Comparison of ENCODE assay signal across 1 cellular context in the genomic region with DNA sequence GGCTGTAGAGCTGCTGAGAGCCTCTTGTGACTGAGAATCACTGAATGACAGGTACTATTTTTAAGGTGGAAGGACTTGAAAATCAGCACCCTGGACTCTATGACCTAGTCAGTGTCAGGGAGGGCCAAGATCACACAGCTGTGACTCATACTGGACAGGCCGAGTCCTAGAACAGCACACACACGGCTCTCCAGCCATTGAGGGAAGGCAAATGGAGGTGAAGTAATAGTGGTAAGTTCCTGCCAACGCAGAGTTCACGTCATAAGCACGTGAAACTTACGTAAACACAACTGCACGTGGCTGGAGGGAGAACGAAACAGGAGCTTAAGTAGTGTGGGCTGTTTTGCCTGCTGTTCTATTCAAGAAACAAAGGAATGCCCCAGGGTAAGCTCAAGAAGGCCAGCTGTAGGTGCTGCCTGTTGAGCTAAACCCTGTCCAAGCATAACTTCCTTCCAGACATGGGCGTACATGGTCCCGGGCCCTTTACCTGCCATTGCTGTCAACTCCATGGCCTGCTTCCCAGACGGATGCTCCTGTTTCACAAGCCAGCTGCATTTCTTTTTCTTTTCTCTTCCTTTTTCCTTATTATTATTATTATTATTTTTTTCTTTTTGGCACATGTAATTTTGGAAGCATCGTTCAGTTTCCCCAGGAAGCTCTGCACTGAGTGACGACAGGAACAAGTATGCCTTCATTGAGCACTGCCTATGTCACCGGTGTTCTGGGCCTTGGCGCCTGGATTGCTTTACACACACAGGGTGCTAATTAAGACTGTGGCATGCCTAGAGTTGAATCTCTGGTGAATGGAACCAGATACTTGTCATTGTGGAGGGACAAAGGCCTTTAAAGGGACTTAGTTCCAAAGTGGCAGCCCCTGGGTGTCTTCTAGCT.
TF ChIP-seq lines count a peak whose summit lies in the region.

No MANE protein-coding gene starts in this region.

TF ChIP-seq in K562, 482 proteins besides CTCF, POLR2A, EP300 and RAD21 (continued from another document and continues in another):
- TF ChIP-seq, protein P1, sequence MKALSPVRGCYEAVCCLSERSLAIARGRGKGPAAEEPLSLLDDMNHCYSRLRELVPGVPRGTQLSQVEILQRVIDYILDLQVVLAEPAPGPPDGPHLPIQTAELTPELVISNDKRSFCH (CRISPR knock-in tag; IDR thresholded peaks at IDR 0.05): no peak
- TF ChIP-seq, protein P1 (tag; IDR thresholded peaks at IDR 0.05): peak; percentile 81
- TF ChIP-seq ZNF583 (CRISPR knock-in tag; IDR thresholded peaks at IDR 0.05) (peak; percentile 67; the same call in 1 of the 2 replicates), ARNT (IDR thresholded peaks at IDR 0.05) (no peak), HDAC6 (IDR thresholded peaks at IDR 0.05; ENCODE audit: low read depth, low read length) (no peak), STAT5B (CRISPR knock-in tag; IDR thresholded peaks at IDR 0.05) (no peak), CBX8 (IDR thresholded peaks at IDR 0.05; ENCODE audit: borderline replicate concordance, extremely low read depth, low read depth, low read length, poor library complexity, severe bottlenecking) (no peak), POLR2H (tag; IDR thresholded peaks at IDR 0.05; ENCODE audit: low read depth) (0 out of 2 replicates have a peak, but pooled peaks have one; percentile 28), CC2D1A (IDR thresholded peaks at IDR 0.05) (no peak), ZNF75A (CRISPR knock-in tag; IDR thresholded peaks at IDR 0.05) (no peak), L3MBTL2 (IDR thresholded peaks at IDR 0.05) (peak; percentile 95), MCM7 (IDR thresholded peaks at IDR 0.05) (no peak), LCOR (CRISPR knock-in tag; IDR thresholded peaks at IDR 0.05) (no peak), GTF2A2 (tag; IDR thresholded peaks at IDR 0.05) (no peak), HDAC8 (tag; IDR thresholded peaks at IDR 0.05) (0 out of 2 replicates have a peak, but pooled peaks have one; percentile 52), ZFPM2 (CRISPR knock-in tag; IDR thresholded peaks at IDR 0.05) (peak; percentile 68; the same call in 1 of the 2 replicates), BRD9 (IDR thresholded peaks at IDR 0.05; ENCODE audit: low read depth, partially characterized antibody) (no peak), CEBPB (tag; IDR thresholded peaks at IDR 0.05) (peak; percentile 64), MEIS2 (IDR thresholded peaks at IDR 0.05; ENCODE audit: partially characterized antibody) (peak; percentile 60), CREM (IDR thresholded peaks at IDR 0.05; ENCODE audit: low read depth) (peak; percentile 96), ZKSCAN8 (CRISPR knock-in tag; IDR thresholded peaks at IDR 0.05) (no peak), NFE2L1 (tag; IDR thresholded peaks at IDR 0.05; ENCODE audit: borderline replicate concordance, low read depth) (no peak), EGR1 (conservative IDR thresholded peaks at IDR 0.05) (0 out of 2 replicates have a peak, but pooled peaks have one; percentile 11), MYC (IDR thresholded peaks at IDR 0.05; ENCODE audit: low read depth, low read length) (peak; percentile 82), MYC (CRISPR knock-in tag; IDR thresholded peaks at IDR 0.05; ENCODE audit: borderline replicate concordance, low read depth) (0 out of 2 replicates have a peak, but pooled peaks have one; percentile 42), NBN (IDR thresholded peaks at IDR 0.05; ENCODE audit: low read depth) (no peak), ZNF830 (CRISPR knock-in tag; IDR thresholded peaks at IDR 0.05) (no peak), LEF1 (IDR thresholded peaks at IDR 0.05) (peak; percentile 36; the same call in 1 of the 2 replicates), NFE2 (IDR thresholded peaks at IDR 0.05; ENCODE audit: low read depth) (no peak), TAF1 (IDR thresholded peaks at IDR 0.05; ENCODE audit: control insufficient read depth, extremely low read depth, insufficient read depth, low read length, severe bottlenecking) (peak; percentile 50), POLR3G (IDR thresholded peaks at IDR 0.05; ENCODE audit: extremely low read depth, insufficient read length, insufficient replicate concordance) (no peak), ZNF165 (CRISPR knock-in tag; IDR thresholded peaks at IDR 0.05; ENCODE audit: borderline replicate concordance) (no peak), EHMT2 (IDR thresholded peaks at IDR 0.05) (0 out of 2 replicates have a peak, but pooled peaks have one; percentile 56), ZC3H4 (CRISPR knock-in tag; IDR thresholded peaks at IDR 0.05; ENCODE audit: borderline replicate concordance) (no peak), GATA2 (CRISPR knock-in tag; IDR thresholded peaks at IDR 0.05) (no peak), EP400 (IDR thresholded peaks at IDR 0.05) (peak; percentile 66), CCAR2 (IDR thresholded peaks at IDR 0.05; ENCODE audit: low read depth, low read length) (no peak), MTA1 (IDR thresholded peaks at IDR 0.05; ENCODE audit: borderline replicate concordance) (peak; percentile 44; the same call in 1 of the 2 replicates), TOE1 (IDR thresholded peaks at IDR 0.05; ENCODE audit: borderline replicate concordance) (peak; percentile 64; the same call in 1 of the 2 replicates), TOE1 (CRISPR knock-in tag; IDR thresholded peaks at IDR 0.05; ENCODE audit: borderline replicate concordance, low read depth) (no peak)
- TF ChIP-seq, protein P2, sequence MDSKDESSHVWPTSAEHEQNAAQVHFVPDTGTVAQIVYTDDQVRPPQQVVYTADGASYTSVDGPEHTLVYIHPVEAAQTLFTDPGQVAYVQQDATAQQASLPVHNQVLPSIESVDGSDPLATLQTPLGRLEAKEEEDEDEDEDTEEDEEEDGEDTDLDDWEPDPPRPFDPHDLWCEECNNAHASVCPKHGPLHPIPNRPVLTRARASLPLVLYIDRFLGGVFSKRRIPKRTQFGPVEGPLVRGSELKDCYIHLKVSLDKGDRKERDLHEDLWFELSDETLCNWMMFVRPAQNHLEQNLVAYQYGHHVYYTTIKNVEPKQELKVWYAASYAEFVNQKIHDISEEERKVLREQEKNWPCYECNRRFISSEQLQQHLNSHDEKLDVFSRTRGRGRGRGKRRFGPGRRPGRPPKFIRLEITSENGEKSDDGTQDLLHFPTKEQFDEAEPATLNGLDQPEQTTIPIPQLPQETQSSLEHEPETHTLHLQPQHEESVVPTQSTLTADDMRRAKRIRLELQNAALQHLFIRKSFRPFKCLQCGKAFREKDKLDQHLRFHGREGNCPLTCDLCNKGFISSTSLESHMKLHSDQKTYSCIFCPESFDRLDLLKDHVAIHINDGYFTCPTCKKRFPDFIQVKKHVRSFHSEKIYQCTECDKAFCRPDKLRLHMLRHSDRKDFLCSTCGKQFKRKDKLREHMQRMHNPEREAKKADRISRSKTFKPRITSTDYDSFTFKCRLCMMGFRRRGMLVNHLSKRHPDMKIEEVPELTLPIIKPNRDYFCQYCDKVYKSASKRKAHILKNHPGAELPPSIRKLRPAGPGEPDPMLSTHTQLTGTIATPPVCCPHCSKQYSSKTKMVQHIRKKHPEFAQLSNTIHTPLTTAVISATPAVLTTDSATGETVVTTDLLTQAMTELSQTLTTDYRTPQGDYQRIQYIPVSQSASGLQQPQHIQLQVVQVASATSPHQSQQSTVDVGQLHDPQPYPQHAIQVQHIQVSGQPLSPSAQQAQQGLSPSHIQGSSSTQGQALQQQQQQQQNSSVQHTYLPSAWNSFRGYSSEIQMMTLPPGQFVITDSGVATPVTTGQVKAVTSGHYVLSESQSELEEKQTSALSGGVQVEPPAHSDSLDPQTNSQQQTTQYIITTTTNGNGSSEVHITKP (IDR thresholded peaks at IDR 0.05; ENCODE audit: partially characterized antibody): peak; percentile 65
- TF ChIP-seq, protein P3, sequence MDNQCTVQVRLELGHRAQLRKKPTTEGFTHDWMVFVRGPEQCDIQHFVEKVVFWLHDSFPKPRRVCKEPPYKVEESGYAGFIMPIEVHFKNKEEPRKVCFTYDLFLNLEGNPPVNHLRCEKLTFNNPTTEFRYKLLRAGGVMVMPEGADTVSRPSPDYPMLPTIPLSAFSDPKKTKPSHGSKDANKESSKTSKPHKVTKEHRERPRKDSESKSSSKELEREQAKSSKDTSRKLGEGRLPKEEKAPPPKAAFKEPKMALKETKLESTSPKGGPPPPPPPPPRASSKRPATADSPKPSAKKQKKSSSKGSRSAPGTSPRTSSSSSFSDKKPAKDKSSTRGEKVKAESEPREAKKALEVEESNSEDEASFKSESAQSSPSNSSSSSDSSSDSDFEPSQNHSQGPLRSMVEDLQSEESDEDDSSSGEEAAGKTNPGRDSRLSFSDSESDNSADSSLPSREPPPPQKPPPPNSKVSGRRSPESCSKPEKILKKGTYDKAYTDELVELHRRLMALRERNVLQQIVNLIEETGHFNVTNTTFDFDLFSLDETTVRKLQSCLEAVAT (IDR thresholded peaks at IDR 0.05): no peak
- TF ChIP-seq, protein P4, sequence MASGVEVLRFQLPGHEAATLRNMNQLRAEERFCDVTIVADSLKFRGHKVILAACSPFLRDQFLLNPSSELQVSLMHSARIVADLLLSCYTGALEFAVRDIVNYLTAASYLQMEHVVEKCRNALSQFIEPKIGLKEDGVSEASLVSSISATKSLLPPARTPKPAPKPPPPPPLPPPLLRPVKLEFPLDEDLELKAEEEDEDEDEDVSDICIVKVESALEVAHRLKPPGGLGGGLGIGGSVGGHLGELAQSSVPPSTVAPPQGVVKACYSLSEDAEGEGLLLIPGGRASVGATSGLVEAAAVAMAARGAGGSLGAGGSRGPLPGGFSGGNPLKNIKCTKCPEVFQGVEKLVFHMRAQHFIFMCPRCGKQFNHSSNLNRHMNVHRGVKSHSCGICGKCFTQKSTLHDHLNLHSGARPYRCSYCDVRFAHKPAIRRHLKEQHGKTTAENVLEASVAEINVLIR (CRISPR knock-in tag; IDR thresholded peaks at IDR 0.05): peak; percentile 83
- TF ChIP-seq, protein P5, sequence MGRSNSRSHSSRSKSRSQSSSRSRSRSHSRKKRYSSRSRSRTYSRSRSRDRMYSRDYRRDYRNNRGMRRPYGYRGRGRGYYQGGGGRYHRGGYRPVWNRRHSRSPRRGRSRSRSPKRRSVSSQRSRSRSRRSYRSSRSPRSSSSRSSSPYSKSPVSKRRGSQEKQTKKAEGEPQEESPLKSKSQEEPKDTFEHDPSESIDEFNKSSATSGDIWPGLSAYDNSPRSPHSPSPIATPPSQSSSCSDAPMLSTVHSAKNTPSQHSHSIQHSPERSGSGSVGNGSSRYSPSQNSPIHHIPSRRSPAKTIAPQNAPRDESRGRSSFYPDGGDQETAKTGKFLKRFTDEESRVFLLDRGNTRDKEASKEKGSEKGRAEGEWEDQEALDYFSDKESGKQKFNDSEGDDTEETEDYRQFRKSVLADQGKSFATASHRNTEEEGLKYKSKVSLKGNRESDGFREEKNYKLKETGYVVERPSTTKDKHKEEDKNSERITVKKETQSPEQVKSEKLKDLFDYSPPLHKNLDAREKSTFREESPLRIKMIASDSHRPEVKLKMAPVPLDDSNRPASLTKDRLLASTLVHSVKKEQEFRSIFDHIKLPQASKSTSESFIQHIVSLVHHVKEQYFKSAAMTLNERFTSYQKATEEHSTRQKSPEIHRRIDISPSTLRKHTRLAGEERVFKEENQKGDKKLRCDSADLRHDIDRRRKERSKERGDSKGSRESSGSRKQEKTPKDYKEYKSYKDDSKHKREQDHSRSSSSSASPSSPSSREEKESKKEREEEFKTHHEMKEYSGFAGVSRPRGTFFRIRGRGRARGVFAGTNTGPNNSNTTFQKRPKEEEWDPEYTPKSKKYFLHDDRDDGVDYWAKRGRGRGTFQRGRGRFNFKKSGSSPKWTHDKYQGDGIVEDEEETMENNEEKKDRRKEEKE (IDR thresholded peaks at IDR 0.05; ENCODE audit: borderline replicate concordance in 1 of 2, control insufficient read depth in 1 of 2, low read depth in 2 of 2, low read length in 1 of 2): no peak
- TF ChIP-seq, protein P6, sequence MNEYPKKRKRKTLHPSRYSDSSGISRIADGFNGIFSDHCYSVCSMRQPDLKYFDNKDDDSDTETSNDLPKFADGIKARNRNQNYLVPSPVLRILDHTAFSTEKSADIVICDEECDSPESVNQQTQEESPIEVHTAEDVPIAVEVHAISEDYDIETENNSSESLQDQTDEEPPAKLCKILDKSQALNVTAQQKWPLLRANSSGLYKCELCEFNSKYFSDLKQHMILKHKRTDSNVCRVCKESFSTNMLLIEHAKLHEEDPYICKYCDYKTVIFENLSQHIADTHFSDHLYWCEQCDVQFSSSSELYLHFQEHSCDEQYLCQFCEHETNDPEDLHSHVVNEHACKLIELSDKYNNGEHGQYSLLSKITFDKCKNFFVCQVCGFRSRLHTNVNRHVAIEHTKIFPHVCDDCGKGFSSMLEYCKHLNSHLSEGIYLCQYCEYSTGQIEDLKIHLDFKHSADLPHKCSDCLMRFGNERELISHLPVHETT (CRISPR knock-in tag; conservative IDR thresholded peaks at IDR 0.05 in 1 of 2, IDR thresholded peaks at IDR 0.05 in 1 of 2): peak in 1 of 2 experiments; percentile 61; a peak in 2 of 4 replicates
- TF ChIP-seq, protein P7, sequence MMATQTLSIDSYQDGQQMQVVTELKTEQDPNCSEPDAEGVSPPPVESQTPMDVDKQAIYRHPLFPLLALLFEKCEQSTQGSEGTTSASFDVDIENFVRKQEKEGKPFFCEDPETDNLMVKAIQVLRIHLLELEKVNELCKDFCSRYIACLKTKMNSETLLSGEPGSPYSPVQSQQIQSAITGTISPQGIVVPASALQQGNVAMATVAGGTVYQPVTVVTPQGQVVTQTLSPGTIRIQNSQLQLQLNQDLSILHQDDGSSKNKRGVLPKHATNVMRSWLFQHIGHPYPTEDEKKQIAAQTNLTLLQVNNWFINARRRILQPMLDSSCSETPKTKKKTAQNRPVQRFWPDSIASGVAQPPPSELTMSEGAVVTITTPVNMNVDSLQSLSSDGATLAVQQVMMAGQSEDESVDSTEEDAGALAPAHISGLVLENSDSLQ (IDR thresholded peaks at IDR 0.05): peak; percentile 61; the same call in 1 of the 2 replicates
